In the genomic region with DNA sequence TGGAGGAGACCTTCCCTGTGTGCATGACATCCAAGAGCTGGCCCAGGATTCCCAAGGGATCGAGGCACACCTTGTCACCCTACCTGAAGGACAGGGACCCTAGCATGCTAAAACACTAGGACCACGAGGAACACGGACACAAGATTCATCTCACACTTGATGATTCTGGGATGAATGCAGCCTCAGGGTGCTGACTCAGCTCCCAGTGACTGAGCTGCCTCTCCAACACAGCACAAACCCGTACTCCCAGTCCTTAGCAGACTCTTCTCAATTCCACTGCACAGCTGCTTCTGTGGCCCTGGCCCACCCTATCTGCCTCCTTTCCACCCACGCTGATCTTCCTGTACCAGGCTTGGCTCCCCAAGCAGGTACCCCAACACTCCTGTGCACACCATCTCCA, we compare ENCODE assay signal across 1 cellular context.
TF ChIP-seq lines count a peak whose summit lies in the region.

No MANE protein-coding gene starts in this region.

TF ChIP-seq in K562, 482 proteins besides CTCF, POLR2A, EP300 and RAD21:
- no peak for TF ChIP-seq LARP7 (IDR thresholded peaks at IDR 0.05)
- TF ChIP-seq BMI1 (IDR thresholded peaks at IDR 0.05; ENCODE audit: low read length): no peak
- TF ChIP-seq MBD1 (CRISPR knock-in tag; IDR thresholded peaks at IDR 0.05): no peak
- TF ChIP-seq ZNF41 (CRISPR knock-in tag; conservative IDR thresholded peaks at IDR 0.05): no peak
- TF ChIP-seq SLC30A9 (CRISPR knock-in tag; IDR thresholded peaks at IDR 0.05): no peak
- TF ChIP-seq TCF15 (CRISPR knock-in tag; IDR thresholded peaks at IDR 0.05): no peak
- no peak for TF ChIP-seq CHD4 (IDR thresholded peaks at IDR 0.05; ENCODE audit: insufficient read depth, insufficient replicate concordance, low read depth, low read length, poor library complexity, severe bottlenecking)
- TF ChIP-seq, protein P1, sequence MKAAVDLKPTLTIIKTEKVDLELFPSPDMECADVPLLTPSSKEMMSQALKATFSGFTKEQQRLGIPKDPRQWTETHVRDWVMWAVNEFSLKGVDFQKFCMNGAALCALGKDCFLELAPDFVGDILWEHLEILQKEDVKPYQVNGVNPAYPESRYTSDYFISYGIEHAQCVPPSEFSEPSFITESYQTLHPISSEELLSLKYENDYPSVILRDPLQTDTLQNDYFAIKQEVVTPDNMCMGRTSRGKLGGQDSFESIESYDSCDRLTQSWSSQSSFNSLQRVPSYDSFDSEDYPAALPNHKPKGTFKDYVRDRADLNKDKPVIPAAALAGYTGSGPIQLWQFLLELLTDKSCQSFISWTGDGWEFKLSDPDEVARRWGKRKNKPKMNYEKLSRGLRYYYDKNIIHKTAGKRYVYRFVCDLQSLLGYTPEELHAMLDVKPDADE (conservative IDR thresholded peaks at IDR 0.05; ENCODE audit: control insufficient read depth, low read depth, low read length): no peak
- no peak for TF ChIP-seq CBFA2T3 (IDR thresholded peaks at IDR 0.05)
- TF ChIP-seq MAFG (tag; conservative IDR thresholded peaks at IDR 0.05): peak; percentile 81
- TF ChIP-seq ZNF316 (IDR thresholded peaks at IDR 0.05): peak; percentile 85
- TF ChIP-seq C11orf30 (IDR thresholded peaks at IDR 0.05; ENCODE audit: low read depth): peak; percentile 84
- no peak for TF ChIP-seq SMARCB1 (IDR thresholded peaks at IDR 0.05; ENCODE audit: insufficient read length, low read depth)
- TF ChIP-seq MAFK (IDR thresholded peaks at IDR 0.05; ENCODE audit: low read length): 0 out of 2 replicates have a peak, but pooled peaks have one; percentile 45
- TF ChIP-seq ZC3H11A (IDR thresholded peaks at IDR 0.05; ENCODE audit: low read depth, low read length): no peak
